Comparison of ENCODE assay signal across 12 cellular contexts in genomic region chr2:134124047-134124753, GRCh38.
DNase-seq lines count a peak whose midpoint lies in the region; ATAC-seq and TF ChIP-seq lines count a peak whose summit lies in the region.
"Had no signal": no experiment of that assay in that cellular context is flagged by ENCODE, and none has a peak within 500 bp of the region (broad histone marks: within the 10 kb centered on the region; RNA-seq: fewer than 3 reads in every experiment).

No MANE protein-coding gene starts in this region.

- no peak overlapping the region for H2BK12ac ChIP-seq in mesenchymal stem cell (ENCODE audit: low read length in 2 of 2)

- H3K18ac ChIP-seq in mesenchymal stem cell (ENCODE audit: low read depth in 1 of 2, low read length in 2 of 2): no peak overlapping the region

- H3K79me2 ChIP-seq in Loucy (ENCODE audit: insufficient read depth, low read length) (peaks cover 90% of the 10 kb centered on the region), OCI-LY7 (ENCODE audit: insufficient read depth, low read depth, low read length) (peaks cover 78% of the 10 kb centered on the region), neural progenitor cell (ENCODE audit: low read depth) (peaks cover 74% of the 10 kb centered on the region)

- no peak overlapping the region for H3K27ac Mint-ChIP-seq in neural progenitor cell
- H3K27ac Mint-ChIP-seq: progenitor cell of endocrine pancreas had no signal

- H3K36me3 ChIP-seq in Loucy (ENCODE audit: insufficient read depth, low read length): no peaks in the 10 kb centered on the region
- peaks cover 13% of the 10 kb centered on the region for H3K36me3 ChIP-seq in OCI-LY7 (ENCODE audit: insufficient read depth, low read length)
- H3K36me3 ChIP-seq in mesenchymal stem cell (ENCODE audit: control insufficient read depth in 1 of 2, insufficient read depth in 2 of 2, low read depth in 1 of 2, low read length in 2 of 2): no peaks in the 10 kb centered on the region
- H3K36me3 ChIP-seq in lower lobe of right lung: no peaks in the 10 kb centered on the region
- no peaks in the 10 kb centered on the region for H3K36me3 ChIP-seq in neural progenitor cell

- H3K36me3 Mint-ChIP-seq in neural progenitor cell: peaks cover 15% of the 10 kb centered on the region

- H4K91ac ChIP-seq in mesenchymal stem cell (ENCODE audit: low read length): no peak overlapping the region

- no peak overlapping the region for H2BK15ac ChIP-seq in mesenchymal stem cell (ENCODE audit: low read depth, poor library complexity, severe bottlenecking)

- intact Hi-C loops in OCI-LY7 (cut with micrococcal nuclease; ENCODE audit: unreplicated experiment): loop anchor here (5.0 kb wide), 1 partner anchor 168 kb away; no protein-coding TSS in a partner anchor
- intact Hi-C loops in lower lobe of right lung (cut with DNase I): no loop called here

- H3K23ac ChIP-seq in mesenchymal stem cell (ENCODE audit: low read length in 2 of 2): no peak overlapping the region

- no peak for TF ChIP-seq CTCF in Loucy (conservative IDR thresholded peaks at IDR 0.05; ENCODE audit: low read length)
- no peak for TF ChIP-seq CTCF in OCI-LY7 (conservative IDR thresholded peaks at IDR 0.05; ENCODE audit: low read length)
- TF ChIP-seq CTCF in lower lobe of right lung (IDR thresholded peaks at IDR 0.05): no peak
- no peak for TF ChIP-seq CTCF in neural progenitor cell (IDR thresholded peaks at IDR 0.05)

- H3K9ac ChIP-seq in Loucy (ENCODE audit: low read depth, low read length, poor library complexity, severe bottlenecking): peak overlapping the region; percentile 52
- H3K9ac ChIP-seq in mesenchymal stem cell (ENCODE audit: low read length): no peak overlapping the region
- no peak overlapping the region for H3K9ac ChIP-seq in neural progenitor cell
- H3K9ac ChIP-seq: GM23248 had no signal

- H3K27me3 Mint-ChIP-seq in neural progenitor cell (ENCODE audit: insufficient read depth, low read depth): peaks cover 8% of the 10 kb centered on the region
- H3K27me3 Mint-ChIP-seq: progenitor cell of endocrine pancreas had no signal

- H4K20me1 ChIP-seq in Loucy (ENCODE audit: insufficient read depth, low read length, poor library complexity, severe bottlenecking): peaks cover 78% of the 10 kb centered on the region
- peaks cover 56% of the 10 kb centered on the region for H4K20me1 ChIP-seq in OCI-LY7 (ENCODE audit: insufficient read depth, low read length)
- H4K20me1 ChIP-seq in neural progenitor cell (ENCODE audit: low read depth): peaks cover 49% of the 10 kb centered on the region

- H3K4me1 Mint-ChIP-seq in neural progenitor cell: peaks cover 24% of the 10 kb centered on the region

- no peak overlapping the region for H2BK5ac ChIP-seq in mesenchymal stem cell (ENCODE audit: low read depth, low read length, poor library complexity, severe bottlenecking)

- H2AFZ ChIP-seq in Loucy (ENCODE audit: low read length) (no peak overlapping the region), OCI-LY7 (ENCODE audit: low read length) (no peak overlapping the region), mesenchymal stem cell (ENCODE audit: low read depth, low read length) (no peak overlapping the region), neural progenitor cell (replicated peaks) (no peak overlapping the region)
- H2AFZ ChIP-seq: GM23248 had no signal

- H2BK120ac ChIP-seq in mesenchymal stem cell (ENCODE audit: low read depth, low read length): no peak overlapping the region

- no peak overlapping the region for H3K27ac ChIP-seq in OCI-LY7 (ENCODE audit: low read depth, low read length, poor library complexity, severe bottlenecking)
- H3K27ac ChIP-seq in mesenchymal stem cell (ENCODE audit: low read length, poor library complexity, severe bottlenecking): no peak overlapping the region
- H3K27ac ChIP-seq in lower lobe of right lung: no peak overlapping the region
- no peak overlapping the region for H3K27ac ChIP-seq in neural progenitor cell
- H3K27ac ChIP-seq: GM23248 had no signal

- H3K4me3 ChIP-seq in Loucy (ENCODE audit: low read length, poor library complexity, severe bottlenecking): peak overlapping the region; percentile 91
- no peak overlapping the region for H3K4me3 ChIP-seq in OCI-LY7 (ENCODE audit: low read depth, low read length, poor library complexity, severe bottlenecking)
- no peak overlapping the region for H3K4me3 ChIP-seq in mesenchymal stem cell (ENCODE audit: insufficient read depth in 1 of 2, low read depth in 1 of 2, low read length in 2 of 2)
- H3K4me3 ChIP-seq in lower lobe of right lung: no peak overlapping the region
- no peak overlapping the region for H3K4me3 ChIP-seq in neural progenitor cell
- H3K4me3 ChIP-seq: GM23248 had no signal

- BruUV-seq in OCI-LY7 (replicated peaks; lab: Mats Ljungman, UMichigan): no TSS peak

- H3K9me3 ChIP-seq in Loucy (ENCODE audit: insufficient read depth, low read depth, low read length): no peaks in the 10 kb centered on the region
- H3K9me3 ChIP-seq in OCI-LY7 (ENCODE audit: low read length): 0 out of 2 replicates have a peak, but pooled peaks cover 3% of the 10 kb centered on the region
- H3K9me3 ChIP-seq in mesenchymal stem cell (ENCODE audit: control insufficient read depth, low read length): no peaks in the 10 kb centered on the region
- no peaks in the 10 kb centered on the region for H3K9me3 ChIP-seq in lower lobe of right lung
- no peaks in the 10 kb centered on the region for H3K9me3 ChIP-seq in neural progenitor cell (ENCODE audit: low read depth)

- ATAC-seq in GM19351 (IDR thresholded peaks at IDR 0.05; ENCODE audit: unreplicated experiment) (no peak), lower lobe of right lung (no peak)

- H3F3A ChIP-seq in Loucy (ENCODE audit: low read depth) (peaks cover 1% of the 10 kb centered on the region; the same call in 1 of the 2 replicates), neural progenitor cell (ENCODE audit: low read depth) (no peaks in the 10 kb centered on the region)

- H3K79me1 ChIP-seq in mesenchymal stem cell (replicated peaks; ENCODE audit: low read length, poor library complexity, severe bottlenecking): peaks cover 34% of the 10 kb centered on the region

- H3K9me2 ChIP-seq in Loucy (replicated peaks; ENCODE audit: low read depth, low read length) (no peaks in the 10 kb centered on the region), OCI-LY7 (ENCODE audit: insufficient read depth, low read length) (no peaks in the 10 kb centered on the region)

- H3K14ac ChIP-seq in mesenchymal stem cell (ENCODE audit: low read length in 2 of 2): no peak overlapping the region

- CTCF ChIA-PET in OCI-LY7 (lab: Charles Lee; ENCODE audit: unreplicated experiment): no interaction called here

- H3K27me3 ChIP-seq in Loucy (ENCODE audit: insufficient read depth, low read length, poor library complexity, severe bottlenecking): no peaks in the 10 kb centered on the region
- no peaks in the 10 kb centered on the region for H3K27me3 ChIP-seq in mesenchymal stem cell (ENCODE audit: control insufficient read depth in 1 of 2, insufficient read depth in 1 of 2, low read length in 2 of 2)
- no peaks in the 10 kb centered on the region for H3K27me3 ChIP-seq in lower lobe of right lung (ENCODE audit: low read depth)
- peaks cover 3% of the 10 kb centered on the region for H3K27me3 ChIP-seq in neural progenitor cell

- H3K4ac ChIP-seq in mesenchymal stem cell (ENCODE audit: low read depth in 1 of 2, low read length in 2 of 2): peak overlapping the region in 1 of 2 experiments; percentile 32

- WGBS in mesenchymal stem cell: 31% methylated on average over 3 of the region's 3 CpGs

- H2AK5ac ChIP-seq in mesenchymal stem cell (ENCODE audit: low read length, severe bottlenecking): no peak overlapping the region

- H3K4me2 ChIP-seq in Loucy (ENCODE audit: low read depth, low read length, poor library complexity, severe bottlenecking) (peak overlapping the region; percentile 94), OCI-LY7 (ENCODE audit: low read length) (peak overlapping the region; percentile 91), mesenchymal stem cell (ENCODE audit: low read length, poor library complexity, severe bottlenecking) (no peak overlapping the region), neural progenitor cell (no peak overlapping the region)

- DNase-seq in COLO668 (lab: John Stamatoyannopoulos, UW; ENCODE audit: unreplicated experiment): peak; percentile 63
- peak; percentile 27 for DNase-seq in OCI-LY7 (ENCODE audit: low spot score)
- peak; percentile 30 for DNase-seq in mesenchymal stem cell
- DNase-seq in stimulated activated naive CD4-positive, alpha-beta T cell (lab: John Stamatoyannopoulos, UW): no peak
- DNase-seq in lower lobe of right lung: no peak
- DNase-seq in neural progenitor cell (ENCODE audit: low spot score): no peak
- DNase-seq: activated CD8-positive, alpha-beta memory T cell treated with anti-CD3 and anti-CD28 coated beads for 24 hours; GM23248; NCI-H187 had no signal

- H3K4me3 Mint-ChIP-seq in neural progenitor cell: no peak overlapping the region

- POLR2A ChIA-PET in OCI-LY7 (lab: Charles Lee): no interaction called here

- H4K8ac ChIP-seq in mesenchymal stem cell (ENCODE audit: low read length): no peak overlapping the region

- H3K9me3 Mint-ChIP-seq in neural progenitor cell: no peaks in the 10 kb centered on the region

- H3K4me1 ChIP-seq in Loucy (ENCODE audit: insufficient read depth, low read length, poor library complexity, severe bottlenecking) (peaks cover 66% of the 10 kb centered on the region), OCI-LY7 (ENCODE audit: insufficient read depth, low read length, poor library complexity, severe bottlenecking) (peaks cover 50% of the 10 kb centered on the region), mesenchymal stem cell (ENCODE audit: control insufficient read depth, insufficient read depth, low read depth, low read length) (peaks cover 14% of the 10 kb centered on the region), lower lobe of right lung (peaks cover 82% of the 10 kb centered on the region), neural progenitor cell (peaks cover 12% of the 10 kb centered on the region)

Comparison
In these comparisons a context has a peak if more than half of its experiments do, and no peak if none do; other contexts are left out.
1. DNase-seq: peak in COLO668 (single experiment), OCI-LY7 (single experiment) and mesenchymal stem cell (single experiment); none in stimulated activated naive CD4-positive, alpha-beta T cell (0 of 6), lower lobe of right lung (single experiment) and neural progenitor cell (single experiment).
2. H3K4me2 ChIP-seq: peak in Loucy (single experiment) and OCI-LY7 (single experiment); none in mesenchymal stem cell (single experiment) and neural progenitor cell (single experiment).